19 cellular contexts compared by ENCODE assay signal in genomic region chr3:46874430-46874829, GRCh38. TPM values are rescaled to one million over a fixed set of nuclear protein-coding genes. Genes with fewer than 3 reads are reported as not detected.
A peak's percentile ranks its signal among the peaks of the same experiment; 100 is the strongest.
DNase-seq lines count a peak whose midpoint lies in the region; ATAC-seq and TF ChIP-seq lines count a peak whose summit lies in the region.
"Had no signal": no experiment of that assay in that cellular context is flagged by ENCODE, and none has a peak within 500 bp of the region (broad histone marks: within the 10 kb centered on the region; RNA-seq: fewer than 3 reads in every experiment).

No MANE protein-coding gene starts in this region.

- no peaks in the 10 kb centered on the region for H3K27me3 ChIP-seq in A673 (replicated peaks; ENCODE audit: insufficient read depth, low read depth, low read length, poor library complexity)

- POLR2A ChIA-PET in A673 (lab: Charles Lee; ENCODE audit: low non-redundant PET): interaction anchor here (0.7 kb wide), 1 partner anchor 159 kb away, joined by 7 read pairs; no protein-coding TSS in a partner anchor

- H3K4me3 ChIP-seq in A673 (ENCODE audit: low read depth, low read length, poor library complexity, severe bottlenecking): no peak overlapping the region

- DNase-seq in A673 (ENCODE audit: low spot score): peak; percentile 68
- DNase-seq in astrocyte of the hippocampus (ENCODE audit: low read depth, low spot score): peak; percentile 31
- DNase-seq in left ventricle myocardium superior: peak; percentile 59
- no peak for DNase-seq in sciatic nerve (ENCODE audit: low spot score)
- no peak for DNase-seq in activated CD8-positive, alpha-beta memory T cell treated with anti-CD3 and anti-CD28 coated beads for 24 hours
- DNase-seq in stimulated activated effector memory CD8-positive, alpha-beta T cell treated with anti-CD3 and anti-CD28 coated beads, Interleukin-12 subunit alpha, Interleukin-12 subunit beta, amount 100 ng/mL, for 72 hours (ENCODE audit: low spot score in 2 of 2): no peak
- DNase-seq: activated CD4-positive, alpha-beta T cell treated with anti-CD3 and anti-CD28 coated beads, Interleukin-2, amount 50 U/mL, for 4 hours; activated T-cell treated with anti-CD3 and anti-CD28 coated beads, Interleukin-2, amount 50 U/mL, for 24 hours; DMS153; effector CD8-positive, alpha-beta T cell; GOT3; Karpas-422; NCI-H1417; posterior cingulate gyrus; stimulated activated CD4-positive, alpha-beta T cell treated with anti-CD3 and anti-CD28 coated beads, Interleukin-12 subunit alpha, Interleukin-12 subunit beta, amount 100 ng/mL, for 4 hours; T-cell had no signal

- H3K27ac ChIP-seq in A673 (ENCODE audit: low read depth, low read length, poor library complexity, severe bottlenecking): no peak overlapping the region

- no peak overlapping the region for H3K27ac Mint-ChIP-seq in stimulated activated effector memory CD8-positive, alpha-beta T cell treated with anti-CD3 and anti-CD28 coated beads, Interleukin-12 subunit alpha, Interleukin-12 subunit beta, amount 100 ng/mL, for 72 hours
- H3K27ac Mint-ChIP-seq: activated naive CD4-positive, alpha-beta T cell treated with anti-CD3 and anti-CD28 coated beads, Interleukin-2, amount 50 U/mL, for 72 hours; activated T-cell treated with anti-CD3 and anti-CD28 coated beads, Interleukin-2, amount 50 U/mL, for 24 hours; T-cell had no signal

- no peaks in the 10 kb centered on the region for H3K9me3 Mint-ChIP-seq in stimulated activated effector memory CD8-positive, alpha-beta T cell treated with anti-CD3 and anti-CD28 coated beads, Interleukin-12 subunit alpha, Interleukin-12 subunit beta, amount 100 ng/mL, for 72 hours
- H3K9me3 Mint-ChIP-seq: activated naive CD4-positive, alpha-beta T cell treated with anti-CD3 and anti-CD28 coated beads, Interleukin-2, amount 50 U/mL, for 72 hours; activated T-cell treated with anti-CD3 and anti-CD28 coated beads, Interleukin-2, amount 50 U/mL, for 24 hours; T-cell had no signal

- CTCF ChIA-PET in A673 (lab: Charles Lee): no interaction called here

- no peaks in the 10 kb centered on the region for H3K4me1 ChIP-seq in A673 (ENCODE audit: insufficient read depth, low read length, poor library complexity, severe bottlenecking)

- no peaks in the 10 kb centered on the region for H3K36me3 Mint-ChIP-seq in stimulated activated effector memory CD8-positive, alpha-beta T cell treated with anti-CD3 and anti-CD28 coated beads, Interleukin-12 subunit alpha, Interleukin-12 subunit beta, amount 100 ng/mL, for 72 hours
- H3K36me3 Mint-ChIP-seq: activated naive CD4-positive, alpha-beta T cell treated with anti-CD3 and anti-CD28 coated beads, Interleukin-2, amount 50 U/mL, for 72 hours; T-cell had no signal

- intact Hi-C loops in A673 (cut with micrococcal nuclease; ENCODE audit: unreplicated experiment): no loop called here
- intact Hi-C loops in left ventricle myocardium superior (cut with micrococcal nuclease): no loop called here
- intact Hi-C loops in sciatic nerve (cut with DNase I): no loop called here

- H3K36me3 ChIP-seq in A673 (ENCODE audit: insufficient read depth, low read length, poor library complexity, severe bottlenecking): no peaks in the 10 kb centered on the region

- no peaks in the 10 kb centered on the region for H3K9me3 ChIP-seq in A673 (ENCODE audit: low read depth, low read length, poor library complexity, severe bottlenecking)

- no TSS peak for BruUV-seq in A673 (replicated peaks; lab: Mats Ljungman, UMichigan)

- H3K4me1 Mint-ChIP-seq in stimulated activated effector memory CD8-positive, alpha-beta T cell treated with anti-CD3 and anti-CD28 coated beads, Interleukin-12 subunit alpha, Interleukin-12 subunit beta, amount 100 ng/mL, for 72 hours: peaks cover 2% of the 10 kb centered on the region

- H3K4me3 Mint-ChIP-seq in stimulated activated effector memory CD8-positive, alpha-beta T cell treated with anti-CD3 and anti-CD28 coated beads, Interleukin-12 subunit alpha, Interleukin-12 subunit beta, amount 100 ng/mL, for 72 hours: no peak overlapping the region
- H3K4me3 Mint-ChIP-seq: activated T-cell treated with anti-CD3 and anti-CD28 coated beads, Interleukin-2, amount 50 U/mL, for 24 hours; T-cell had no signal

- ATAC-seq in left ventricle myocardium superior (peak; percentile 49), sciatic nerve (peak; percentile 46), GM19035 (IDR thresholded peaks at IDR 0.05; ENCODE audit: unreplicated experiment) (no peak), HG02840 (IDR thresholded peaks at IDR 0.05; ENCODE audit: low FRiP score, unreplicated experiment) (no peak)
- no peak for ATAC-seq in stimulated activated effector memory CD8-positive, alpha-beta T cell treated with anti-CD3 and anti-CD28 coated beads, Interleukin-12 subunit alpha, Interleukin-12 subunit beta, amount 100 ng/mL, for 72 hours
- ATAC-seq: activated naive CD4-positive, alpha-beta T cell treated with anti-CD3 and anti-CD28 coated beads, Interleukin-2, amount 50 U/mL, for 72 hours; T-cell had no signal

- TF ChIP-seq CTCF in A673 (conservative IDR thresholded peaks at IDR 0.05; ENCODE audit: low read depth, low read length): no peak

RNA-seq across cellular contexts. Expression of gene PTH1R, which starts 3.1 kb away (rescaled TPM):
- 1.2 and 1.7 TPM in 2 replicates for total RNA-seq in A673 (2021)
- 13.0 TPM for total RNA-seq in left ventricle myocardium superior
- 6.6 TPM for total RNA-seq in sciatic nerve
- total RNA-seq: activated naive CD4-positive, alpha-beta T cell treated with anti-CD3 and anti-CD28 coated beads, Interleukin-2, amount 50 U/mL, for 72 hours had no signal

RNA-seq across cellular contexts. Expression of gene MYL3, which starts 11.2 kb away (rescaled TPM):
- total RNA-seq in A673 (2021): not detected in 2 replicates
- 9,164 TPM for total RNA-seq in left ventricle myocardium superior
- total RNA-seq in sciatic nerve: 3.3 TPM
- total RNA-seq: activated naive CD4-positive, alpha-beta T cell treated with anti-CD3 and anti-CD28 coated beads, Interleukin-2, amount 50 U/mL, for 72 hours; T-cell had no signal

Comparison
In these comparisons a context has a peak if more than half of its experiments do, and no peak if none do; other contexts are left out.
1. DNase-seq: peak in A673 (single experiment), astrocyte of the hippocampus (single experiment) and left ventricle myocardium superior (single experiment); none in sciatic nerve (single experiment), activated CD8-positive, alpha-beta memory T cell treated with anti-CD3 and anti-CD28 coated beads for 24 hours (single experiment) and stimulated activated effector memory CD8-positive, alpha-beta T cell treated with anti-CD3 and anti-CD28 coated beads, Interleukin-12 subunit alpha, Interleukin-12 subunit beta, amount 100 ng/mL, for 72 hours (0 of 2).
2. ATAC-seq: peak in left ventricle myocardium superior (single experiment) and sciatic nerve (single experiment); none in stimulated activated effector memory CD8-positive, alpha-beta T cell treated with anti-CD3 and anti-CD28 coated beads, Interleukin-12 subunit alpha, Interleukin-12 subunit beta, amount 100 ng/mL, for 72 hours (single experiment), GM19035 (single experiment) and HG02840 (single experiment).
3. RNA of gene MYL3, which starts 11.2 kb away (total RNA-seq): 9,164 TPM in left ventricle myocardium superior (single experiment); 3.3 TPM in sciatic nerve (single experiment) and not detected in A673; every median in the first group is over 1,000 times any median in the second.